9 cellular contexts compared by ENCODE assay signal in genomic region chr1:24203404-24203803, GRCh38. TPM values are rescaled to one million over a fixed set of nuclear protein-coding genes. Genes with fewer than 3 reads are reported as not detected.
DNase-seq lines count a peak whose midpoint lies in the region; ATAC-seq lines count a peak whose summit lies in the region.
"Had no signal": no experiment of that assay in that cellular context is flagged by ENCODE, and none has a peak within 500 bp of the region (broad histone marks: within the 10 kb centered on the region; RNA-seq: fewer than 3 reads in every experiment).

No MANE protein-coding gene starts in this region.

- no peak overlapping the region for H3K27ac Mint-ChIP-seq in activated CD8-positive, alpha-beta memory T cell treated with anti-CD3 and anti-CD28 coated beads, Interleukin-2, amount 10 ng/mL, durations not matched to agents 7 days and 5 days

- peaks cover 23% of the 10 kb centered on the region for H3K4me1 Mint-ChIP-seq in activated CD8-positive, alpha-beta memory T cell treated with anti-CD3 and anti-CD28 coated beads, Interleukin-2, amount 10 ng/mL, durations not matched to agents 7 days and 5 days

- H3K27me3 Mint-ChIP-seq in activated CD8-positive, alpha-beta memory T cell treated with anti-CD3 and anti-CD28 coated beads, Interleukin-2, amount 10 ng/mL, durations not matched to agents 7 days and 5 days: peaks cover 9% of the 10 kb centered on the region

- peak; percentile 51 for DNase-seq in NCI-H2107 treated with DMSO at 0.1 percent for 48 hours (lab: John Stamatoyannopoulos, UW; ENCODE audit: unreplicated experiment)
- no peak for DNase-seq in NCI-H2107 (lab: John Stamatoyannopoulos, UW)
- DNase-seq in SW480 (ENCODE audit: low spot score): peak; percentile 93
- peak; percentile 42 for DNase-seq in renal cortical epithelial cell (ENCODE audit: low read depth)
- no peak for DNase-seq in activated CD8-positive, alpha-beta memory T cell treated with anti-CD3 and anti-CD28 coated beads, Interleukin-2, amount 10 ng/mL, durations not matched to agents 7 days and 5 days
- DNase-seq in NCI-H187 (lab: John Stamatoyannopoulos, UW): no peak
- DNase-seq: NCI-H187 treated with DMSO at 0.1 percent for 48 hours had no signal

- H3K9me3 Mint-ChIP-seq in activated CD8-positive, alpha-beta memory T cell treated with anti-CD3 and anti-CD28 coated beads, Interleukin-2, amount 10 ng/mL, durations not matched to agents 7 days and 5 days (ENCODE audit: low read depth): no peaks in the 10 kb centered on the region

- CTCF ChIA-PET in activated CD8-positive, alpha-beta memory T cell treated with anti-CD3 and anti-CD28 coated beads, Interleukin-2, amount 10 ng/mL, durations not matched to agents 7 days and 5 days (lab: Charles Lee): interaction anchor here (0.8 to 3.4 kb wide), 5 partner anchors 53 to 189 kb away, joined by 4 to 59 read pairs (median 6); no protein-coding TSS in a partner anchor

- no peak overlapping the region for H3K4me3 Mint-ChIP-seq in activated CD8-positive, alpha-beta memory T cell treated with anti-CD3 and anti-CD28 coated beads, Interleukin-2, amount 10 ng/mL, durations not matched to agents 7 days and 5 days

- H3K36me3 Mint-ChIP-seq in activated CD8-positive, alpha-beta memory T cell treated with anti-CD3 and anti-CD28 coated beads, Interleukin-2, amount 10 ng/mL, durations not matched to agents 7 days and 5 days: no peaks in the 10 kb centered on the region

- peak; percentile 64 for ATAC-seq in HG02840 (IDR thresholded peaks at IDR 0.05; ENCODE audit: low FRiP score, unreplicated experiment)
- ATAC-seq in activated CD8-positive, alpha-beta memory T cell treated with anti-CD3 and anti-CD28 coated beads, Interleukin-2, amount 10 ng/mL, durations not matched to agents 7 days and 5 days: no peak
- no peak for ATAC-seq in GM21528 (IDR thresholded peaks at IDR 0.05; ENCODE audit: low FRiP score, unreplicated experiment)

RNA-seq across cellular contexts. Expression of gene IFNLR1, which starts 16.3 kb away (rescaled TPM):
- total RNA-seq in renal cortical epithelial cell: 4.0 and 6.1 TPM in 2 replicates
- 1 to 10 TPM; 6.8 to 6.9 TPM for total RNA-seq in activated CD8-positive, alpha-beta memory T cell treated with anti-CD3 and anti-CD28 coated beads, Interleukin-2, amount 10 ng/mL, durations not matched to agents 7 days and 5 days

Comparison
In these comparisons a context has a peak if more than half of its experiments do, and no peak if none do; other contexts are left out.
1. DNase-seq: peak in NCI-H2107 treated with DMSO at 0.1 percent for 48 hours (single experiment), SW480 (single experiment) and renal cortical epithelial cell (single experiment); none in NCI-H2107 (single experiment), activated CD8-positive, alpha-beta memory T cell treated with anti-CD3 and anti-CD28 coated beads, Interleukin-2, amount 10 ng/mL, durations not matched to agents 7 days and 5 days (single experiment) and NCI-H187 (0 of 2).